ENCODE assay signal across 11 cellular contexts in the genomic region with DNA sequence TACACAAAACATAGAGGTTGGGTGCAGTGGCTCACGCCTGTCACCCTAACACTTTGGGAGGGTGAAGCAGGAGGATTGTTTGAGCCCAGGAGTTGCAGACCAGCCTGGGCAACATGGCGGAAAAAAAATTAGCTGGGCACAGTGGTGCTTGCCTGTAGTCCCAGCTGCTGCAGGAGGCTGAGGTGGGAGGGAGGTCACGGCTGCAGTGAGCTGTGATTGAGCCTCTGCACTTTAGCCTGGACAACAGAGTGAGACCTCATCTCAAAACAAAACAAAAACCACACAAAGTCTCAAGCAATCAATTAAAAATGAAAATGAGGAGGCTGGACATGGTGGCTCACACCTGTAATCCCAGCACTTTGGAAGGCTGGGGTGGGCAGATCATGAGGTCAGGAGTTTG. TPM values are rescaled to one million over a fixed set of nuclear protein-coding genes. Genes with fewer than 3 reads are reported as not detected.
A peak's percentile ranks its signal among the peaks of the same experiment; 100 is the strongest.
DNase-seq lines count a peak whose midpoint lies in the region; ATAC-seq, FAIRE-seq and TF ChIP-seq lines count a peak whose summit lies in the region.
"Had no signal": no experiment of that assay in that cellular context is flagged by ENCODE, and none has a peak within 500 bp of the region (broad histone marks: within the 10 kb centered on the region; RNA-seq: fewer than 3 reads in every experiment).

No MANE protein-coding gene starts in this region.

- 92 to 100% methylated on average over 2 to 3 of the region's 3 CpGs for WGBS in endodermal cell (ENCODE audit: insufficient coverage in 1 of 2, insufficient read length in 1 of 2), 2 experiments
- WGBS in right cardiac atrium, result 86% methylated on average over 3 of the region's 3 CpGs

- no peak overlapping the region for H3K9ac ChIP-seq in endodermal cell (ENCODE audit: extremely low read depth, low read length, poor library complexity, severe bottlenecking)

- no peak for FAIRE-seq in HTR-8/SVneo (lab: Jason Lieb, UNC)
- FAIRE-seq: D721Med had no signal

- peaks cover 0 to 26% of the 10 kb centered on the region in 2 donors for H3K36me3 Mint-ChIP-seq in CD4-positive, alpha-beta memory T cell
- H3K36me3 Mint-ChIP-seq in endodermal cell (ENCODE audit: low read depth), result peaks cover 4% of the 10 kb centered on the region

- no peak overlapping the region for H3K4me3 ChIP-seq in CD4-positive, alpha-beta memory T cell (ENCODE audit: low read length in 2 of 2)
- H3K4me3 ChIP-seq in endodermal cell (ENCODE audit: low read length), result no peak overlapping the region
- no peak overlapping the region for H3K4me3 ChIP-seq in right cardiac atrium (ENCODE audit: low read length)

- TF ChIP-seq CTCF in RWPE1 (conservative IDR thresholded peaks at IDR 0.05; ENCODE audit: low read depth) (no peak), endodermal cell (conservative IDR thresholded peaks at IDR 0.05) (no peak)

- peak overlapping the region in 6 of 7 donors; percentile 53 to 90 (median 78) for H3K27ac Mint-ChIP-seq in CD4-positive, alpha-beta memory T cell
- H3K27ac Mint-ChIP-seq in endodermal cell, result peak overlapping the region; percentile 44

- ATAC-seq in GM18511 (IDR thresholded peaks at IDR 0.05; ENCODE audit: unreplicated experiment) (peak; percentile 29), HG02973 (IDR thresholded peaks at IDR 0.05; ENCODE audit: unreplicated experiment) (no peak), right cardiac atrium (no peak), HG02610 (IDR thresholded peaks at IDR 0.05; ENCODE audit: unreplicated experiment) (no peak)

- POLR2A ChIA-PET in CD4-positive, alpha-beta memory T cell (lab: Charles Lee; ENCODE audit: partially characterized antibody), result interaction anchor here (1.3 kb wide), 1 partner anchor 365 kb away, joined by 3 read pairs; no protein-coding TSS in a partner anchor
- POLR2A ChIA-PET in RWPE1 (lab: Yijun Ruan, JAX; ENCODE audit: low non-redundant PET), result no interaction called here

- no peaks in the 10 kb centered on the region for H3K9me3 Mint-ChIP-seq in CD4-positive, alpha-beta memory T cell
- no peaks in the 10 kb centered on the region for H3K9me3 Mint-ChIP-seq in endodermal cell

- H3K27me3 Mint-ChIP-seq in CD4-positive, alpha-beta memory T cell, result no peaks in the 10 kb centered on the region
- H3K27me3 Mint-ChIP-seq in endodermal cell (ENCODE audit: insufficient read depth), result no peaks in the 10 kb centered on the region

- H3K9me3 ChIP-seq in CD4-positive, alpha-beta memory T cell (ENCODE audit: control insufficient read depth in 1 of 2, low read length in 2 of 2), result no peaks in the 10 kb centered on the region
- H3K9me3 ChIP-seq in endodermal cell (ENCODE audit: control insufficient read depth, low read length) (no peaks in the 10 kb centered on the region), right cardiac atrium (ENCODE audit: control insufficient read depth, low read length) (no peaks in the 10 kb centered on the region)
- H3K9me3 ChIP-seq: spleen had no signal

- peaks cover 21 to 56% (median 40%) of the 10 kb centered on the region in 4 donors for H3K4me1 Mint-ChIP-seq in CD4-positive, alpha-beta memory T cell
- peaks cover 3% of the 10 kb centered on the region for H3K4me1 Mint-ChIP-seq in endodermal cell

- peaks cover 72% of the 10 kb centered on the region for H3K4me1 ChIP-seq in CD4-positive, alpha-beta memory T cell (ENCODE audit: insufficient read depth, low read length)
- H3K4me1 ChIP-seq in endodermal cell (ENCODE audit: control insufficient read depth, insufficient read depth, low read length), result no peaks in the 10 kb centered on the region
- peaks cover 5% of the 10 kb centered on the region for H3K4me1 ChIP-seq in right cardiac atrium (ENCODE audit: control insufficient read depth, insufficient read depth, low read length)

- H3K27me3 ChIP-seq in CD4-positive, alpha-beta memory T cell (ENCODE audit: insufficient read depth, low read length), result no peaks in the 10 kb centered on the region
- H3K27me3 ChIP-seq in endodermal cell (ENCODE audit: control insufficient read depth, insufficient read depth, low read length, poor library complexity, severe bottlenecking), result no peaks in the 10 kb centered on the region
- no peaks in the 10 kb centered on the region for H3K27me3 ChIP-seq in right cardiac atrium (ENCODE audit: control insufficient read depth, insufficient read depth)
- H3K27me3 ChIP-seq: spleen had no signal

- H3K36me3 ChIP-seq in CD4-positive, alpha-beta memory T cell (ENCODE audit: insufficient read depth, low read length), result no peaks in the 10 kb centered on the region
- H3K36me3 ChIP-seq in endodermal cell (ENCODE audit: control insufficient read depth, insufficient read depth, low read length), result peaks cover 6% of the 10 kb centered on the region

- peak overlapping the region; percentile 30 for H3K27ac ChIP-seq in CD4-positive, alpha-beta memory T cell (ENCODE audit: low read depth, low read length)
- H3K27ac ChIP-seq in RWPE1 (peak overlapping the region; percentile 26), endodermal cell (ENCODE audit: low read depth, low read length) (no peak overlapping the region), right cardiac atrium (ENCODE audit: low read length) (no peak overlapping the region)

- intact Hi-C loops in CD4-positive, alpha-beta memory T cell (cut with micrococcal nuclease), result no loop called here
- intact Hi-C loops in right cardiac atrium (cut with DNase I), result loop anchor here in 1 of 4 donors (10.0 kb wide), 1 partner anchor 104 kb away; a partner anchor contains a TSS

- CTCF ChIA-PET in CD4-positive, alpha-beta memory T cell (lab: Charles Lee; ENCODE audit: partially characterized antibody), result interaction anchor here (1.4 kb wide), 1 partner anchor 29 kb away, joined by 3 read pairs; no protein-coding TSS in a partner anchor
- CTCF ChIA-PET in RWPE1 (lab: Yijun Ruan, JAX), result interaction anchor here (1.3 kb wide), 1 partner anchor 9 kb away, joined by 3 read pairs; no protein-coding TSS in a partner anchor

- no peak for DNase-seq in CD4-positive, alpha-beta memory T cell
- no peak for DNase-seq in RWPE1 (ENCODE audit: low spot score)
- no peak for DNase-seq in endodermal cell
- no peak for DNase-seq in HTR-8/SVneo (ENCODE audit: insufficient read length, low spot score)
- no peak for DNase-seq in right cardiac atrium
- DNase-seq: NCI-H187 treated with DMSO at 0.1 percent for 48 hours, spleen had no signal

- H3K4me3 Mint-ChIP-seq in CD4-positive, alpha-beta memory T cell, result peak overlapping the region; percentile 65 to 82 (median 77)
- H3K4me3 Mint-ChIP-seq in endodermal cell, result no peak overlapping the region

RNA-seq across cellular contexts. Expression of a gene that starts 4.9 kb away (rescaled TPM):
- total RNA-seq in CD4-positive, alpha-beta memory T cell, result 100 to 1,000 TPM; 114 to 123 TPM
- 100 to 1,000 TPM in 1 of 2 donors, 10 to 100 TPM in 1; 90.6 to 102 TPM for polyA plus RNA-seq in CD4-positive, alpha-beta memory T cell
- 10 to 100 TPM; 73.5 to 82.7 TPM for total RNA-seq in endodermal cell
- polyA plus RNA-seq in endodermal cell (2013, experiment 1 of 2), result 74.9 TPM
- polyA plus RNA-seq in endodermal cell (2013, experiment 2 of 2), result 77.2 TPM
- total RNA-seq in right cardiac atrium, result 10 to 100 TPM; 21.4 to 38.4 (median 23.4) TPM
- polyA plus RNA-seq in right cardiac atrium, result 26.8 TPM

RNA-seq across cellular contexts. Expression of a gene that starts 32.1 kb away (rescaled TPM):
- 10 to 100 TPM; 53.2 to 53.5 TPM for total RNA-seq in CD4-positive, alpha-beta memory T cell
- 100 to 1,000 TPM; 143 to 262 TPM for polyA plus RNA-seq in CD4-positive, alpha-beta memory T cell
- total RNA-seq in endodermal cell (100 to 1,000 TPM; 168 to 183 TPM), right cardiac atrium (10 to 100 TPM; 60.4 to 71.6 (median 65.0) TPM)
- 151 TPM for polyA plus RNA-seq in endodermal cell (2013, experiment 1 of 2)
- polyA plus RNA-seq in endodermal cell (2013, experiment 2 of 2), result 147 TPM
- polyA plus RNA-seq in right cardiac atrium, result 101 TPM

Comparison
In these comparisons a context has a peak if more than half of its experiments do, and no peak if none do; other contexts are left out.
1. H3K27ac ChIP-seq: peak in CD4-positive, alpha-beta memory T cell (single experiment) and RWPE1 (single experiment); none in endodermal cell (single experiment) and right cardiac atrium (single experiment).